ENCODE assay signal across 18 cellular contexts in genomic region chr5:112534564-112534963, GRCh38.
DNase-seq lines count a peak whose midpoint lies in the region; ATAC-seq, FAIRE-seq and TF ChIP-seq lines count a peak whose summit lies in the region.
"Had no signal": no experiment of that assay in that cellular context is flagged by ENCODE, and none has a peak within 500 bp of the region (broad histone marks: within the 10 kb centered on the region; RNA-seq: fewer than 3 reads in every experiment).

No MANE protein-coding gene starts in this region.

- CTCF ChIA-PET in K562 (lab: Yijun Ruan, JAX; ENCODE audit: low intra/inter-chr PET ratio), result no interaction called here

- POLR2A ChIA-PET in K562 (lab: Yijun Ruan, JAX), result no interaction called here

- no peaks in the 10 kb centered on the region for H3K79me2 ChIP-seq in K562 (ENCODE audit: control insufficient read depth, insufficient read depth, low read length)

- no peaks in the 10 kb centered on the region for H3K27me3 ChIP-seq in right cardiac atrium (ENCODE audit: control insufficient read depth, insufficient read depth)
- no peaks in the 10 kb centered on the region for H3K27me3 ChIP-seq in K562 (ENCODE audit: control insufficient read depth in 2 of 2, insufficient read depth in 2 of 2, low read length in 2 of 2)

- H3K9ac ChIP-seq in K562 (ENCODE audit: insufficient read depth in 1 of 2, low read depth in 2 of 2, low read length in 2 of 2), result no peak overlapping the region

- no peak overlapping the region for H3K27ac ChIP-seq in right cardiac atrium (ENCODE audit: low read length)
- no peak overlapping the region for H3K27ac ChIP-seq in K562 (ENCODE audit: extremely low read depth, low read depth, low read length)
- H3K27ac ChIP-seq: gastroesophageal sphincter, RWPE1 had no signal

- H4K20me1 ChIP-seq in K562 (replicated peaks; ENCODE audit: control insufficient read depth, insufficient read depth, low read length), result no peaks in the 10 kb centered on the region

- no peak for TF ChIP-seq POLR2A in K562 (conservative IDR thresholded peaks at IDR 0.05)

- TF ChIP-seq EP300 in K562 (IDR thresholded peaks at IDR 0.05; ENCODE audit: low read length), result no peak

- H3K4me1 ChIP-seq in right cardiac atrium (ENCODE audit: control insufficient read depth, insufficient read depth, low read length), result peaks cover 5% of the 10 kb centered on the region
- peaks cover 0 to 10% of the 10 kb centered on the region in 2 experiments; a peak in 3 of 5 replicates for H3K4me1 ChIP-seq in K562 (replicated peaks in 1 of 2; ENCODE audit: control insufficient read depth in 2 of 2, insufficient read depth in 2 of 2, low read length in 2 of 2)
- H3K4me1 ChIP-seq: gastroesophageal sphincter had no signal

- in situ Hi-C loops in K562 (cut with MboI), result no loop called here
- in situ Hi-C loops in G401 (cut with HindIII; ENCODE audit: low sequenced_read_pairs), result no loop called here

- FAIRE-seq in K562 (lab: Jason Lieb, UNC), result no peak

- no peaks in the 10 kb centered on the region for H3K36me3 ChIP-seq in K562 (ENCODE audit: control insufficient read depth, insufficient read depth, low read length)
- H3K36me3 ChIP-seq: gastroesophageal sphincter had no signal

- no TSS peak for BruUV-seq in K562 (replicated peaks; lab: Mats Ljungman, UMichigan)

- no peak for TF ChIP-seq RAD21 in K562 (CRISPR knock-in tag; conservative IDR thresholded peaks at IDR 0.05 in 1 of 2, IDR thresholded peaks at IDR 0.05 in 1 of 2)

- H2AFZ ChIP-seq in K562 (ENCODE audit: low read depth, low read length), result no peak overlapping the region; the same call in 1 of the 2 replicates

- no peak overlapping the region for H3K4me2 ChIP-seq in K562 (ENCODE audit: insufficient read depth, low read length)

- no peak for TF ChIP-seq CTCF in K562 (IDR thresholded peaks at IDR 0.05 in 2 of 3, conservative IDR thresholded peaks at IDR 0.05 in 1 of 3; ENCODE audit: insufficient read depth in 2 of 3, low read depth in 1 of 3, low read length in 3 of 3)

- intact Hi-C loops in right cardiac atrium (cut with DNase I), result no loop called here
- intact Hi-C loops in cardiac septum (cut with DNase I), result no loop called here
- intact Hi-C loops in K562 (cut with micrococcal nuclease), result no loop called here

- 26% methylated on average over 2 of the region's 2 CpGs for WGBS in right cardiac atrium
- 8% methylated on average over 2 of the region's 2 CpGs for WGBS in K562 (ENCODE audit: insufficient coverage, low coverage, missing lambda C conversion rate)

- no peak for DNase-seq in right cardiac atrium
- DNase-seq in cardiac septum (ENCODE audit: low spot score), result no peak
- peak; percentile 64 for DNase-seq in NOMO-1 treated with dmso at 0.1 percent for 144 hours (lab: John Stamatoyannopoulos, UW; ENCODE audit: unreplicated experiment)
- no peak for DNase-seq in K562 (ENCODE audit: extremely low read depth in 1 of 4, low spot score in 3 of 4)
- no peak for DNase-seq in G401 (ENCODE audit: low spot score)
- DNase-seq in activated naive CD4-positive, alpha-beta T cell (lab: John Stamatoyannopoulos, UW), result no peak
- no peak for DNase-seq in activated effector memory CD4-positive, alpha-beta T cell treated with anti-CD3 and anti-CD28 coated beads, Interleukin-2, amount 50 U/mL, for 16 hours
- DNase-seq: 8988T; activated CD4-positive, alpha-beta T cell treated with anti-CD3 and anti-CD28 coated beads for 48 hours; activated CD8-positive, alpha-beta memory T cell treated with anti-CD3 and anti-CD28 coated beads, Interleukin-2, amount 10 ng/mL, durations not matched to agents 7 days and 5 days; left colon; midbrain; NCI-H1930; posterior cingulate gyrus; stimulated activated naive CD8-positive, alpha-beta T cell treated with anti-CD3 and anti-CD28 coated beads, Interleukin-15, amount 100 ng/mL, for 72 hours had no signal

- no peak overlapping the region for H3K4me3 ChIP-seq in right cardiac atrium (ENCODE audit: low read length)
- no peak overlapping the region for H3K4me3 ChIP-seq in K562
- H3K4me3 ChIP-seq: gastroesophageal sphincter had no signal

- ATAC-seq in right cardiac atrium, result peak; percentile 64 to 88
- ATAC-seq in K562, result peak; percentile 25; the same call in 1 of the 3 replicates
- no peak for ATAC-seq in HG02973 (IDR thresholded peaks at IDR 0.05; ENCODE audit: unreplicated experiment)
- ATAC-seq: activated CD8-positive, alpha-beta memory T cell treated with anti-CD3 and anti-CD28 coated beads, Interleukin-2, amount 10 ng/mL, durations not matched to agents 7 days and 5 days; gastroesophageal sphincter; left colon; stimulated activated naive CD8-positive, alpha-beta T cell treated with anti-CD3 and anti-CD28 coated beads, Interleukin-15, amount 100 ng/mL, for 72 hours had no signal

- H3K9me3 ChIP-seq in right cardiac atrium (ENCODE audit: control insufficient read depth, low read length) (no peaks in the 10 kb centered on the region), K562 (replicated peaks; ENCODE audit: control insufficient read depth, insufficient read depth, low read depth, low read length) (no peaks in the 10 kb centered on the region)
- H3K9me3 ChIP-seq: gastroesophageal sphincter had no signal

- no peaks in the 10 kb centered on the region for H3K9me1 ChIP-seq in K562 (ENCODE audit: control insufficient read depth, insufficient read depth, low read length)

TF ChIP-seq in K562, 482 proteins besides CTCF, POLR2A, EP300 and RAD21:
- TF ChIP-seq MEIS2 (IDR thresholded peaks at IDR 0.05; ENCODE audit: partially characterized antibody), result peak; percentile 8
- no peak for TF ChIP-seq CHD1 (IDR thresholded peaks at IDR 0.05; ENCODE audit: low read length)
- no peak for TF ChIP-seq CXXC5 (CRISPR knock-in tag; IDR thresholded peaks at IDR 0.05)
- 0 out of 2 replicates have a peak, but pooled peaks have one; percentile 23 for TF ChIP-seq FOSL1 (tag; conservative IDR thresholded peaks at IDR 0.05)
- no peak for TF ChIP-seq ZZZ3 (IDR thresholded peaks at IDR 0.05)
- TF ChIP-seq BCL6 (CRISPR knock-in tag; IDR thresholded peaks at IDR 0.05), result no peak
- no peak for TF ChIP-seq ZNF395 (CRISPR knock-in tag; IDR thresholded peaks at IDR 0.05)
- TF ChIP-seq ZNF778 (CRISPR knock-in tag; IDR thresholded peaks at IDR 0.05), result no peak
- no peak for TF ChIP-seq SP2 (IDR thresholded peaks at IDR 0.05; ENCODE audit: extremely low read depth, low read depth, low read length, poor library complexity, severe bottlenecking)
- TF ChIP-seq TARDBP (IDR thresholded peaks at IDR 0.05), result no peak
- peak; percentile 37 for TF ChIP-seq PRDM10 (IDR thresholded peaks at IDR 0.05; ENCODE audit: partially characterized antibody)
- no peak for TF ChIP-seq ZEB2 (IDR thresholded peaks at IDR 0.05)
- no peak for TF ChIP-seq ZNF316 (IDR thresholded peaks at IDR 0.05)
- TF ChIP-seq ZNF274 (IDR thresholded peaks at IDR 0.05; ENCODE audit: borderline replicate concordance, low read depth, low read length), result no peak
- no peak for TF ChIP-seq KLF13 (tag; IDR thresholded peaks at IDR 0.05; ENCODE audit: borderline replicate concordance, low read depth)
- peak in 1 of 2 experiments; percentile 91; a peak in 2 of 4 replicates for TF ChIP-seq SRF (CRISPR knock-in tag; IDR thresholded peaks at IDR 0.05)
